In the genomic region with DNA sequence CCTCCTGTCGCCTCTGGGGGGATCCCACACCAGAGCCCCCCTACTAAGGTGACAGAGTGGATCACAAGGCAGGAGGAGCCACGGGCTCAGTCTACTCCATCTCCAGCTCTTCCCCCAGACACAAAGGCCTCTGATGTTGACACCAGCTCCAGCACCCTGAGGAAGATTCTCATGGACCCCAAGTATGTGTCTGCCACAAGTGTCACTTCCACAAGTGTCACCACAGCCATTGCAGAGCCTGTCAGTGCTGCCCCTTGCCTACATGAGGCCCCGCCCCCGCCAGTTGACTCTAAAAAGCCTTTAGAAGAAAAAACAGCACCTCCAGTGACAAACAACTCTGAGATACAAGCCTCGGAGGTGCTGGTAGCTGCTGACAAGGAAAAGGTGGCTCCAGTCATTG, we compare ENCODE assay signal across 19 cellular contexts.
"Had no signal": no experiment of that assay in that cellular context is flagged by ENCODE, and none has a peak within 500 bp of the region (broad histone marks: within the 10 kb centered on the region; RNA-seq: fewer than 3 reads in every experiment).

No MANE protein-coding gene starts in this region.

- ATAC-seq: natural killer cell, pancreas had no signal

- H3K4me3 ChIP-seq: coronary artery, pancreas, smooth muscle cell, tibial artery had no signal

- DNase-seq: activated CD4-positive, alpha-beta T cell treated with anti-CD3 and anti-CD28 coated beads, Interleukin-2, amount 50 U/mL, for 48 hours; activated CD4-positive, CD25-positive, alpha-beta regulatory T cell treated with anti-CD3 and anti-CD28 coated beads, Interleukin-2, amount 50 U/mL, for 72 hours; activated effector memory CD4-positive, alpha-beta T cell treated with anti-CD3 and anti-CD28 coated beads, Interleukin-2, amount 50 U/mL, for 16 hours; anterior cingulate cortex; brain microvascular endothelial cell; left cardiac atrium; natural killer cell; pancreas; stimulated activated CD4-positive, alpha-beta T cell treated with anti-CD3 and anti-CD28 coated beads, Interleukin-4, amount 100 ng/mL, for 1 hour; substantia nigra; SW 1271; T-helper 2 cell; tibial artery had no signal

- H3K9me3 ChIP-seq: pancreas, tibial artery had no signal

- H3K27me3 ChIP-seq: brain microvascular endothelial cell, neutrophil, pancreas, tibial artery had no signal

- H3K9me3 Mint-ChIP-seq: natural killer cell had no signal

- FAIRE-seq: endometrium, frontal cortex, pancreas had no signal

- H3K4me2 ChIP-seq: smooth muscle cell had no signal

- H3K27ac ChIP-seq: brain microvascular endothelial cell, coronary artery, neutrophil, pancreas, tibial artery, VCaP had no signal

- H3K4me3 Mint-ChIP-seq: natural killer cell had no signal
